Comparison of ENCODE assay signal across 16 cellular contexts in genomic region chr2:85807756-85808155, GRCh38. TPM values are rescaled to one million over a fixed set of nuclear protein-coding genes. Genes with fewer than 3 reads are reported as not detected.
"Had no signal": no experiment of that assay in that cellular context is flagged by ENCODE, and none has a peak within 500 bp of the region (broad histone marks: within the 10 kb centered on the region; RNA-seq: fewer than 3 reads in every experiment).

No MANE protein-coding gene starts in this region.

- H3K9me3 ChIP-seq: colonic mucosa, thoracic aorta, transverse colon had no signal

- H3K27ac Mint-ChIP-seq: naive thymus-derived CD4-positive, alpha-beta T cell; nephron progenitor cell; stimulated activated memory B cell treated with anti-CD40 and anti-IgM and Interleukin-4, amounts not matched to agents 10 μg/mL and 1 μg/mL and 100 μg/mL, for 72 hours; stimulated activated naive CD8-positive, alpha-beta T cell treated with anti-CD3 and anti-CD28 coated beads, Interleukin-15, amount 100 ng/mL, for 72 hours had no signal

- H3K4me3 ChIP-seq: colonic mucosa, smooth muscle cell, thoracic aorta, transverse colon had no signal

- ATAC-seq: naive thymus-derived CD4-positive, alpha-beta T cell; stimulated activated memory B cell treated with anti-CD40 and anti-IgM and Interleukin-4, amounts not matched to agents 10 μg/mL and 1 μg/mL and 100 μg/mL, for 72 hours; stimulated activated naive CD8-positive, alpha-beta T cell treated with anti-CD3 and anti-CD28 coated beads, Interleukin-15, amount 100 ng/mL, for 72 hours had no signal

- H3K4me3 Mint-ChIP-seq: naive thymus-derived CD4-positive, alpha-beta T cell; nephron progenitor cell; stimulated activated memory B cell treated with anti-CD40 and anti-IgM and Interleukin-4, amounts not matched to agents 10 μg/mL and 1 μg/mL and 100 μg/mL, for 72 hours; stimulated activated naive CD8-positive, alpha-beta T cell treated with anti-CD3 and anti-CD28 coated beads, Interleukin-15, amount 100 ng/mL, for 72 hours had no signal

- H3K4me1 ChIP-seq: colonic mucosa had no signal

- H3K27ac ChIP-seq: colonic mucosa, thoracic aorta, transverse colon had no signal

- H3K36me3 ChIP-seq: colonic mucosa, thoracic aorta, transverse colon had no signal

- H3K9me3 Mint-ChIP-seq: naive thymus-derived CD4-positive, alpha-beta T cell; nephron progenitor cell; stimulated activated memory B cell treated with anti-CD40 and anti-IgM and Interleukin-4, amounts not matched to agents 10 μg/mL and 1 μg/mL and 100 μg/mL, for 72 hours; stimulated activated naive CD8-positive, alpha-beta T cell treated with anti-CD3 and anti-CD28 coated beads, Interleukin-15, amount 100 ng/mL, for 72 hours had no signal

- H3K27me3 ChIP-seq: colonic mucosa, transverse colon had no signal

- FAIRE-seq: urothelium cell line had no signal

- H3K27me3 Mint-ChIP-seq: stimulated activated naive CD8-positive, alpha-beta T cell treated with anti-CD3 and anti-CD28 coated beads, Interleukin-15, amount 100 ng/mL, for 72 hours had no signal

- H3K4me1 Mint-ChIP-seq: stimulated activated memory B cell treated with anti-CD40 and anti-IgM and Interleukin-4, amounts not matched to agents 10 μg/mL and 1 μg/mL and 100 μg/mL, for 72 hours had no signal

- H3K36me3 Mint-ChIP-seq: naive thymus-derived CD4-positive, alpha-beta T cell; stimulated activated memory B cell treated with anti-CD40 and anti-IgM and Interleukin-4, amounts not matched to agents 10 μg/mL and 1 μg/mL and 100 μg/mL, for 72 hours had no signal

- DNase-seq: colonic mucosa; effector CD4-positive, alpha-beta T cell; foreskin melanocyte; hippocampal formation; kidney glomerular epithelial cell; mammary epithelial cell; naive thymus-derived CD4-positive, alpha-beta T cell; nephron progenitor cell; posterior cingulate gyrus; stimulated activated CD4-positive, alpha-beta T cell treated with anti-CD3 and anti-CD28 coated beads, Interleukin-4, amount 100 ng/mL, for 1 hour; stimulated activated naive CD8-positive, alpha-beta T cell treated with anti-CD3 and anti-CD28 coated beads, Interleukin-15, amount 100 ng/mL, for 72 hours; transverse colon had no signal

- H3K4me2 ChIP-seq: smooth muscle cell had no signal

RNA-seq across cellular contexts. Expression of gene ATOH8, which starts 54.0 kb away (rescaled TPM):
- total RNA-seq: mammary epithelial cell had no signal
- polyA plus RNA-seq: mammary epithelial cell; naive thymus-derived CD4-positive, alpha-beta T cell had no signal
